ENCODE assay signal across 9 cellular contexts in genomic region chr1:180188103-180188506, GRCh38. TPM values are rescaled to one million over a fixed set of nuclear protein-coding genes. Genes with fewer than 3 reads are reported as not detected.
A peak's percentile ranks its signal among the peaks of the same experiment; 100 is the strongest.
DNase-seq lines count a peak whose midpoint lies in the region; ATAC-seq, FAIRE-seq and TF ChIP-seq lines count a peak whose summit lies in the region.
"Had no signal": no experiment of that assay in that cellular context is flagged by ENCODE, and none has a peak within 500 bp of the region (broad histone marks: within the 10 kb centered on the region; RNA-seq: fewer than 3 reads in every experiment).

No MANE protein-coding gene starts in this region.

- peaks cover 29% of the 10 kb centered on the region for H3K36me3 Mint-ChIP-seq in T-helper 17 cell (ENCODE audit: low read depth)

- no peaks in the 10 kb centered on the region for H3K79me2 ChIP-seq in K562 (ENCODE audit: control insufficient read depth, insufficient read depth, low read length)

- H3K27ac ChIP-seq in K562 (ENCODE audit: extremely low read depth, low read depth, low read length) = no peak overlapping the region

- TF ChIP-seq RAD21 in K562 (CRISPR knock-in tag; conservative IDR thresholded peaks at IDR 0.05 in 1 of 2, IDR thresholded peaks at IDR 0.05 in 1 of 2) = peak; percentile 63 to 82

- in situ Hi-C loops in K562 (cut with MboI) = loop anchor here (5.0 to 10.0 kb wide), 3 partner anchors 59 to 297 kb away; no protein-coding TSS in a partner anchor

- no peak for TF ChIP-seq EP300 in K562 (IDR thresholded peaks at IDR 0.05; ENCODE audit: low read length)

- no peaks in the 10 kb centered on the region for H3K27me3 Mint-ChIP-seq in T-helper 17 cell

- H3K4me2 ChIP-seq in K562 (ENCODE audit: insufficient read depth, low read length) = no peak overlapping the region

- no peak overlapping the region for H3K27ac Mint-ChIP-seq in T-helper 17 cell

- no peak overlapping the region for H3K4me3 Mint-ChIP-seq in T-helper 17 cell

- H3K4me3 ChIP-seq in K562 (no peak overlapping the region), kidney epithelial cell (ENCODE audit: low read depth, low read length) (no peak overlapping the region)

- FAIRE-seq in GM12892 (lab: Jason Lieb, UNC) = no peak
- FAIRE-seq in K562 (lab: Jason Lieb, UNC) = peak; percentile 76
- FAIRE-seq: islet of Langerhans had no signal

- peak; percentile 74 for DNase-seq in Ammon's horn (ENCODE audit: low spot score)
- peak; percentile 53 for DNase-seq in GM12892 (ENCODE audit: insufficient read length)
- peak; percentile 66 for DNase-seq in NCI-H2196 treated with DMSO at 0.1 percent for 48 hours (lab: John Stamatoyannopoulos, UW; ENCODE audit: unreplicated experiment)
- peak; percentile 68 to 77 (median 74) for DNase-seq in K562 (ENCODE audit: extremely low read depth in 1 of 4, low spot score in 3 of 4)
- DNase-seq in kidney epithelial cell (ENCODE audit: low read depth) = no peak
- DNase-seq in activated gamma-delta T cell treated with Interleukin-2 at 50 U/mL for 16 hours = no peak
- DNase-seq in T-helper 17 cell = no peak

- 19% methylated on average over 8 of the region's 8 CpGs for WGBS in K562 (ENCODE audit: insufficient coverage, low coverage, missing lambda C conversion rate)

- H3K9ac ChIP-seq in K562 (ENCODE audit: insufficient read depth in 1 of 2, low read depth in 2 of 2, low read length in 2 of 2) = no peak overlapping the region

- H3K27me3 ChIP-seq in K562 (ENCODE audit: control insufficient read depth in 2 of 2, insufficient read depth in 2 of 2, low read length in 2 of 2) = no peaks in the 10 kb centered on the region
- no peaks in the 10 kb centered on the region for H3K27me3 ChIP-seq in kidney epithelial cell (ENCODE audit: control insufficient read depth, insufficient read depth, low read length)

- no peak overlapping the region for H2AFZ ChIP-seq in K562 (ENCODE audit: low read depth, low read length)

- TF ChIP-seq POLR2A in GM12892 (IDR thresholded peaks at IDR 0.05; ENCODE audit: low read depth, low read length) = no peak
- TF ChIP-seq POLR2A in K562 (conservative IDR thresholded peaks at IDR 0.05) = no peak

- peaks cover 0 to 16% of the 10 kb centered on the region in 2 experiments; a peak in 3 of 5 replicates for H3K4me1 ChIP-seq in K562 (replicated peaks in 1 of 2; ENCODE audit: control insufficient read depth in 2 of 2, insufficient read depth in 2 of 2, low read length in 2 of 2)

- no peaks in the 10 kb centered on the region for H3K9me3 ChIP-seq in K562 (replicated peaks; ENCODE audit: control insufficient read depth, insufficient read depth, low read depth, low read length)
- H3K9me3 ChIP-seq in T-helper 17 cell (ENCODE audit: control insufficient read depth, low read length, poor library complexity, severe bottlenecking) = no peaks in the 10 kb centered on the region

- no TSS peak for BruUV-seq in K562 (replicated peaks; lab: Mats Ljungman, UMichigan)

- POLR2A ChIA-PET in K562 (lab: Yijun Ruan, JAX) = interaction anchor here (0.5 to 1.7 kb wide), 8 partner anchors 9 to 370 kb away, joined by 3 to 11 read pairs (median 3); no protein-coding TSS in a partner anchor

- H4K20me1 ChIP-seq in K562 (replicated peaks; ENCODE audit: control insufficient read depth, insufficient read depth, low read length) = no peaks in the 10 kb centered on the region; the same call in 1 of the 2 replicates

- ATAC-seq in K562 = peak; percentile 90
- no peak for ATAC-seq in GM21717 (IDR thresholded peaks at IDR 0.05; ENCODE audit: unreplicated experiment)
- ATAC-seq in T-helper 17 cell = no peak

- H3K36me3 ChIP-seq in K562 (ENCODE audit: control insufficient read depth, insufficient read depth, low read length) (peaks cover 3% of the 10 kb centered on the region; the same call in 2 of the 3 replicates), kidney epithelial cell (ENCODE audit: control insufficient read depth, insufficient read depth, low read length) (no peaks in the 10 kb centered on the region)

- CTCF ChIA-PET in K562 (lab: Yijun Ruan, JAX; ENCODE audit: low intra/inter-chr PET ratio) = interaction anchor here (1.3 to 3.9 kb wide), 4 partner anchors 227 to 1237 kb away, joined by 7 to 18 read pairs (median 9); no protein-coding TSS in a partner anchor

- peaks cover 13% of the 10 kb centered on the region for H3K4me1 Mint-ChIP-seq in T-helper 17 cell

- peak; percentile 81 to 91 (median 84) for TF ChIP-seq CTCF in K562 (IDR thresholded peaks at IDR 0.05 in 2 of 3, conservative IDR thresholded peaks at IDR 0.05 in 1 of 3; ENCODE audit: insufficient read depth in 2 of 3, low read depth in 1 of 3, low read length in 3 of 3)
- peak; percentile 93 for TF ChIP-seq CTCF in kidney epithelial cell (IDR thresholded peaks at IDR 0.05; ENCODE audit: insufficient read depth, low read length, poor library complexity, severe bottlenecking)

- intact Hi-C loops in K562 (cut with micrococcal nuclease) = loop anchor here (1.0 to 5.0 kb wide), 5 partner anchors 55 to 291 kb away; no protein-coding TSS in a partner anchor

- no peaks in the 10 kb centered on the region for H3K9me1 ChIP-seq in K562 (ENCODE audit: control insufficient read depth, insufficient read depth, low read length)

TF ChIP-seq in K562, 482 proteins besides CTCF, POLR2A, EP300 and RAD21 (continues in another document):
- no peak for TF ChIP-seq PBX2 (CRISPR knock-in tag; IDR thresholded peaks at IDR 0.05; ENCODE audit: low read depth)
- TF ChIP-seq PBX2 (tag; conservative IDR thresholded peaks at IDR 0.05; ENCODE audit: low read depth) = peak; percentile 34; the same call in 1 of the 2 replicates
- TF ChIP-seq STAG1 (CRISPR knock-in tag; IDR thresholded peaks at IDR 0.05; ENCODE audit: borderline replicate concordance) = peak; percentile 87; the same call in 1 of the 2 replicates
- TF ChIP-seq MEIS2 (IDR thresholded peaks at IDR 0.05; ENCODE audit: partially characterized antibody) = peak; percentile 51

RNA-seq across cellular contexts. Expression of gene QSOX1, which starts 33.4 kb away (rescaled TPM):
- 14.2 TPM for polyA plus RNA-seq in GM12892 (2012; ENCODE audit: missing spikeins)
- 19.7 and 43.6 TPM in 2 replicates for total RNA-seq in K562 (2011; cell fraction: chromatin; rRNA removed; ENCODE audit: low replicate concordance)
- 60.0 and 64.2 TPM in 2 replicates for total RNA-seq in K562 (2011; cell fraction: nucleolus; rRNA removed)
- total RNA-seq in K562 (2011; cell fraction: nucleoplasm; rRNA removed) = 56.8 and 59.6 TPM in 2 replicates
- total RNA-seq in K562 (2014; rRNA removed) = 21.4 and 33.2 TPM in 2 replicates
- total RNA-seq in K562 (2014; rRNA removed; fragmentation: Illumina TruSeq; extraction: Trizol) = 10.2 and 11.4 TPM in 2 replicates
- 11.0 and 11.7 TPM in 2 replicates for total RNA-seq in K562 (2015; rRNA removed; fragmentation: Illumina TruSeq; extraction: Trizol)
- total RNA-seq in K562 (2021) = 47.8 and 53.1 TPM in 2 replicates
- polyA plus RNA-seq in K562 (2011; rRNA removed) = 15.0 and 36.5 TPM in 2 replicates
- 25.2 and 25.3 TPM in 2 replicates for polyA plus RNA-seq in K562 (2011; cell fraction: cytosol; rRNA removed)
- 33.0 and 35.8 TPM in 2 replicates for polyA plus RNA-seq in K562 (2011; cell fraction: nucleus; rRNA removed)
- polyA plus RNA-seq in K562 (2012) = 38.9 and 76.2 TPM in 2 replicates
- polyA plus RNA-seq in K562 (2014; fragmentation: Illumina TruSeq; extraction: Trizol) = 23.9 and 28.3 TPM in 2 replicates
- 1 to 10 TPM; 4.0 to 4.6 TPM for polyA plus RNA-seq in K562 (2014; fragmentation: Nextera tagmentation; extraction: Ambion mirVana)
- polyA plus RNA-seq in K562 (2014; rRNA removed) = 21.5 and 24.8 TPM in 2 replicates
- 8.6 and 10.8 TPM in 2 replicates for polyA minus RNA-seq in K562 (2011; rRNA and poly(A)+ RNA removed)
- polyA minus RNA-seq in K562 (2011; cell fraction: cytosol; rRNA and poly(A)+ RNA removed) = 10.2 and 18.2 TPM in 2 replicates
- polyA minus RNA-seq in K562 (2011; cell fraction: nucleus; rRNA and poly(A)+ RNA removed) = 7.5 and 7.6 TPM in 2 replicates
- total RNA-seq in kidney epithelial cell = 202 and 225 TPM in 2 replicates
- 10 to 100 TPM; 22.0 to 25.0 TPM for total RNA-seq in T-helper 17 cell

RNA-seq across cellular contexts. Expression of gene LHX4, which starts 42.0 kb away (rescaled TPM):
- polyA plus RNA-seq in GM12892 (2012; ENCODE audit: missing spikeins) = 1.3 TPM
- total RNA-seq in K562 (2011; cell fraction: chromatin; rRNA removed; ENCODE audit: low replicate concordance) = 0.12 TPM in 1 of 2 replicates, not detected in the other
- total RNA-seq in K562 (2011; cell fraction: nucleolus; rRNA removed) = not detected in 2 replicates
- 0.15 TPM in 1 of 2 replicates, not detected in the other for total RNA-seq in K562 (2011; cell fraction: nucleoplasm; rRNA removed)
- total RNA-seq in K562 (2014; rRNA removed) = not detected in 2 replicates
- total RNA-seq in K562 (2014; rRNA removed; fragmentation: Illumina TruSeq; extraction: Trizol) = 0.03 and 0.04 TPM in 2 replicates
- total RNA-seq in K562 (2015; rRNA removed; fragmentation: Illumina TruSeq; extraction: Trizol) = not detected in 2 replicates
- total RNA-seq in K562 (2021) = not detected in 2 replicates
- 0.01 and 0.03 TPM in 2 replicates for polyA plus RNA-seq in K562 (2011; rRNA removed)
- 0.01 TPM in 2 replicates for polyA plus RNA-seq in K562 (2011; cell fraction: cytosol; rRNA removed)
- 0.01 and 0.04 TPM in 2 replicates for polyA plus RNA-seq in K562 (2011; cell fraction: nucleus; rRNA removed)
- 1.1 and 1.6 TPM in 2 replicates for polyA plus RNA-seq in K562 (2012)
- polyA plus RNA-seq in K562 (2014; fragmentation: Illumina TruSeq; extraction: Trizol) = not detected in 2 replicates
- polyA plus RNA-seq in K562 (2014; fragmentation: Nextera tagmentation; extraction: Ambion mirVana) = under 1 TPM; 0.10 to 0.11 TPM
- not detected in 2 replicates for polyA plus RNA-seq in K562 (2014; rRNA removed)
- polyA minus RNA-seq in K562 (2011; rRNA and poly(A)+ RNA removed) = not detected in 2 replicates
- polyA minus RNA-seq in K562 (2011; cell fraction: cytosol; rRNA and poly(A)+ RNA removed) = not detected in 2 replicates
- 0.11 TPM in 1 of 2 replicates, not detected in the other for polyA minus RNA-seq in K562 (2011; cell fraction: nucleus; rRNA and poly(A)+ RNA removed)
- under 0.01 TPM in 1 of 2 replicates, not detected in the other for total RNA-seq in kidney epithelial cell
- total RNA-seq in T-helper 17 cell = not detected

Comparison
In these comparisons a context has a peak if more than half of its experiments do, and no peak if none do; other contexts are left out.
1. DNase-seq: peak in Ammon's horn (single experiment), GM12892 (single experiment), NCI-H2196 treated with DMSO at 0.1 percent for 48 hours (single experiment) and K562 (4 of 4); none in kidney epithelial cell (single experiment), activated gamma-delta T cell treated with Interleukin-2 at 50 U/mL for 16 hours (single experiment) and T-helper 17 cell (0 of 3).